15 cellular contexts compared by ENCODE assay signal in genomic region chr9:91178281-91179236, GRCh38.
A peak's percentile ranks its signal among the peaks of the same experiment; 100 is the strongest.
DNase-seq lines count a peak whose midpoint lies in the region; ATAC-seq and TF ChIP-seq lines count a peak whose summit lies in the region.
"Had no signal": no experiment of that assay in that cellular context is flagged by ENCODE, and none has a peak within 500 bp of the region (broad histone marks: within the 10 kb centered on the region; RNA-seq: fewer than 3 reads in every experiment).

No MANE protein-coding gene starts in this region.

- H3K27ac Mint-ChIP-seq in T-helper 2 cell treated with Interferon-gamma antibody and Interleukin-4, amounts not matched to agents 5 μg/mL and 100 μg/mL, for 36 hours: peak overlapping the region; percentile 92
- H3K27ac Mint-ChIP-seq: T-cell had no signal

- no peaks in the 10 kb centered on the region for H3K9me3 ChIP-seq in Peyer's patch
- H3K9me3 ChIP-seq: pancreas had no signal

- peak; percentile 13 for ATAC-seq in stimulated activated naive CD8-positive, alpha-beta T cell treated with anti-CD3 and anti-CD28 coated beads, Interleukin-15, Interleukin-2, amounts not matched to agents 100 U/mL and 50 U/mL, for 24 hours
- no peak for ATAC-seq in HG03342 (IDR thresholded peaks at IDR 0.05; ENCODE audit: unreplicated experiment)
- ATAC-seq: left lobe of liver had no signal

- H3K27me3 ChIP-seq in Peyer's patch: no peaks in the 10 kb centered on the region
- H3K27me3 ChIP-seq: pancreas had no signal

- H3K36me3 Mint-ChIP-seq in T-helper 2 cell treated with Interferon-gamma antibody and Interleukin-4, amounts not matched to agents 5 μg/mL and 100 μg/mL, for 36 hours (ENCODE audit: low read depth): peaks cover 8% of the 10 kb centered on the region
- H3K36me3 Mint-ChIP-seq: T-cell had no signal

- no peak overlapping the region for H3K27ac ChIP-seq in Peyer's patch
- peak overlapping the region; percentile 61 for H3K27ac ChIP-seq in epithelial cell of prostate
- H3K27ac ChIP-seq: pancreas had no signal

- no peak overlapping the region for H3K4me3 ChIP-seq in Peyer's patch
- H3K4me3 ChIP-seq: pancreas had no signal

- H3K27me3 Mint-ChIP-seq in T-helper 2 cell treated with Interferon-gamma antibody and Interleukin-4, amounts not matched to agents 5 μg/mL and 100 μg/mL, for 36 hours (ENCODE audit: low read depth): no peaks in the 10 kb centered on the region
- H3K27me3 Mint-ChIP-seq: T-cell had no signal

- peak; percentile 6 for DNase-seq in T-helper 2 cell treated with Interferon-gamma antibody and Interleukin-4, amounts not matched to agents 5 μg/mL and 100 μg/mL, for 36 hours (ENCODE audit: low spot score)
- no peak for DNase-seq in T-helper 2 cell
- peak in 2 of 3 donors; percentile 42 to 57 for DNase-seq in Peyer's patch
- no peak for DNase-seq in epithelial cell of prostate (ENCODE audit: low read depth, low spot score)
- no peak for DNase-seq in stimulated activated naive CD8-positive, alpha-beta T cell treated with anti-CD3 and anti-CD28 coated beads, Interleukin-15, Interleukin-2, amounts not matched to agents 100 U/mL and 50 U/mL, for 24 hours
- no peak for DNase-seq in NCI-H345 (lab: John Stamatoyannopoulos, UW)
- no peak for DNase-seq in NCI-H2081 (lab: John Stamatoyannopoulos, UW)
- DNase-seq: central memory CD4-positive, alpha-beta T cell; EL; NCI-H524 treated with DMSO at 0.1 percent for 48 hours; stimulated activated CD4-positive, alpha-beta T cell treated with anti-CD3 and anti-CD28 coated beads, Interleukin-4, amount 100 ng/mL, for 4 hours had no signal

- peaks cover 9% of the 10 kb centered on the region for H3K9me3 Mint-ChIP-seq in T-helper 2 cell treated with Interferon-gamma antibody and Interleukin-4, amounts not matched to agents 5 μg/mL and 100 μg/mL, for 36 hours
- H3K9me3 Mint-ChIP-seq: T-cell had no signal

- TF ChIP-seq CTCF in Peyer's patch (IDR thresholded peaks at IDR 0.05): no peak

- H3K4me1 ChIP-seq in Peyer's patch: peaks cover 0 to 21% (median 4%) of the 10 kb centered on the region in 4 donors
- H3K4me1 ChIP-seq: pancreas had no signal

- H3K4me1 Mint-ChIP-seq in T-helper 2 cell treated with Interferon-gamma antibody and Interleukin-4, amounts not matched to agents 5 μg/mL and 100 μg/mL, for 36 hours (ENCODE audit: low read depth): peaks cover 49% of the 10 kb centered on the region

- no peak for TF ChIP-seq POLR2A in Peyer's patch (IDR thresholded peaks at IDR 0.05)

- peak overlapping the region; percentile 75 for H3K4me3 Mint-ChIP-seq in T-helper 2 cell treated with Interferon-gamma antibody and Interleukin-4, amounts not matched to agents 5 μg/mL and 100 μg/mL, for 36 hours

- no peaks in the 10 kb centered on the region for H3K36me3 ChIP-seq in Peyer's patch
- H3K36me3 ChIP-seq: pancreas had no signal

Comparison
In these comparisons a context has a peak if more than half of its experiments do, and no peak if none do; other contexts are left out.
1. DNase-seq: peak in T-helper 2 cell treated with Interferon-gamma antibody and Interleukin-4, amounts not matched to agents 5 μg/mL and 100 μg/mL, for 36 hours (single experiment) and Peyer's patch (2 of 3); none in T-helper 2 cell (0 of 5), epithelial cell of prostate (single experiment), stimulated activated naive CD8-positive, alpha-beta T cell treated with anti-CD3 and anti-CD28 coated beads, Interleukin-15, Interleukin-2, amounts not matched to agents 100 U/mL and 50 U/mL, for 24 hours (single experiment), NCI-H345 (single experiment) and NCI-H2081 (0 of 2).